ENCODE assay signal across 1 cellular context in the genomic region with DNA sequence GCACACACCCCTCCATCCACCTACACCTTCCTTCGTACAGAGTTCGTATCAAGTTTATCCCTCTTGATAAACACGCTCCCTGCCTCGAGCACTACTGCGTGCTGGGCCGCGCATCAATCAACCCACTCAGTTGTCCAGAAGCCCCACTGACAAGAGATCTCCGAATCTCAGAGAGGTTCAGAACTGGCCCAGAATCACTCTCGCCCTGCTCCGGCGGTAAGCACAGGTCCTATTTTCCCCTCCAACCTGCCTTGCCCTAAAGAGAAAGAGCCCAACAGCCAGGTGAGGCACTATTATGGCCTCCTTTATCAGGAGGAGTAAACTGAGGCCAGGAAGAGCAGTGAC.
TF ChIP-seq lines count a peak whose summit lies in the region.

No MANE protein-coding gene starts in this region.

TF ChIP-seq in liver, 16 proteins besides CTCF, POLR2A, EP300 and RAD21 (continued from another document):
- TF ChIP-seq, protein P1, sequence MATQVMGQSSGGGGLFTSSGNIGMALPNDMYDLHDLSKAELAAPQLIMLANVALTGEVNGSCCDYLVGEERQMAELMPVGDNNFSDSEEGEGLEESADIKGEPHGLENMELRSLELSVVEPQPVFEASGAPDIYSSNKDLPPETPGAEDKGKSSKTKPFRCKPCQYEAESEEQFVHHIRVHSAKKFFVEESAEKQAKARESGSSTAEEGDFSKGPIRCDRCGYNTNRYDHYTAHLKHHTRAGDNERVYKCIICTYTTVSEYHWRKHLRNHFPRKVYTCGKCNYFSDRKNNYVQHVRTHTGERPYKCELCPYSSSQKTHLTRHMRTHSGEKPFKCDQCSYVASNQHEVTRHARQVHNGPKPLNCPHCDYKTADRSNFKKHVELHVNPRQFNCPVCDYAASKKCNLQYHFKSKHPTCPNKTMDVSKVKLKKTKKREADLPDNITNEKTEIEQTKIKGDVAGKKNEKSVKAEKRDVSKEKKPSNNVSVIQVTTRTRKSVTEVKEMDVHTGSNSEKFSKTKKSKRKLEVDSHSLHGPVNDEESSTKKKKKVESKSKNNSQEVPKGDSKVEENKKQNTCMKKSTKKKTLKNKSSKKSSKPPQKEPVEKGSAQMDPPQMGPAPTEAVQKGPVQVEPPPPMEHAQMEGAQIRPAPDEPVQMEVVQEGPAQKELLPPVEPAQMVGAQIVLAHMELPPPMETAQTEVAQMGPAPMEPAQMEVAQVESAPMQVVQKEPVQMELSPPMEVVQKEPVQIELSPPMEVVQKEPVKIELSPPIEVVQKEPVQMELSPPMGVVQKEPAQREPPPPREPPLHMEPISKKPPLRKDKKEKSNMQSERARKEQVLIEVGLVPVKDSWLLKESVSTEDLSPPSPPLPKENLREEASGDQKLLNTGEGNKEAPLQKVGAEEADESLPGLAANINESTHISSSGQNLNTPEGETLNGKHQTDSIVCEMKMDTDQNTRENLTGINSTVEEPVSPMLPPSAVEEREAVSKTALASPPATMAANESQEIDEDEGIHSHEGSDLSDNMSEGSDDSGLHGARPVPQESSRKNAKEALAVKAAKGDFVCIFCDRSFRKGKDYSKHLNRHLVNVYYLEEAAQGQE (IDR thresholded peaks at IDR 0.05): no peak
- TF ChIP-seq GABPA (IDR thresholded peaks at IDR 0.05 in 1 of 2, conservative IDR thresholded peaks at IDR 0.05 in 1 of 2) (no peak), TAF1 (conservative IDR thresholded peaks at IDR 0.05) (no peak), JUND (IDR thresholded peaks at IDR 0.05) (no peak), SP1 (IDR thresholded peaks at IDR 0.05) (no peak), NR2F2 (IDR thresholded peaks at IDR 0.05) (no peak), FOXA2 (IDR thresholded peaks at IDR 0.05) (no peak), HNF4A (conservative IDR thresholded peaks at IDR 0.05) (no peak)
- TF ChIP-seq, protein P2, sequence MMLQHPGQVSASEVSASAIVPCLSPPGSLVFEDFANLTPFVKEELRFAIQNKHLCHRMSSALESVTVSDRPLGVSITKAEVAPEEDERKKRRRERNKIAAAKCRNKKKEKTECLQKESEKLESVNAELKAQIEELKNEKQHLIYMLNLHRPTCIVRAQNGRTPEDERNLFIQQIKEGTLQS (IDR thresholded peaks at IDR 0.05): no peak
- TF ChIP-seq, protein P3, sequence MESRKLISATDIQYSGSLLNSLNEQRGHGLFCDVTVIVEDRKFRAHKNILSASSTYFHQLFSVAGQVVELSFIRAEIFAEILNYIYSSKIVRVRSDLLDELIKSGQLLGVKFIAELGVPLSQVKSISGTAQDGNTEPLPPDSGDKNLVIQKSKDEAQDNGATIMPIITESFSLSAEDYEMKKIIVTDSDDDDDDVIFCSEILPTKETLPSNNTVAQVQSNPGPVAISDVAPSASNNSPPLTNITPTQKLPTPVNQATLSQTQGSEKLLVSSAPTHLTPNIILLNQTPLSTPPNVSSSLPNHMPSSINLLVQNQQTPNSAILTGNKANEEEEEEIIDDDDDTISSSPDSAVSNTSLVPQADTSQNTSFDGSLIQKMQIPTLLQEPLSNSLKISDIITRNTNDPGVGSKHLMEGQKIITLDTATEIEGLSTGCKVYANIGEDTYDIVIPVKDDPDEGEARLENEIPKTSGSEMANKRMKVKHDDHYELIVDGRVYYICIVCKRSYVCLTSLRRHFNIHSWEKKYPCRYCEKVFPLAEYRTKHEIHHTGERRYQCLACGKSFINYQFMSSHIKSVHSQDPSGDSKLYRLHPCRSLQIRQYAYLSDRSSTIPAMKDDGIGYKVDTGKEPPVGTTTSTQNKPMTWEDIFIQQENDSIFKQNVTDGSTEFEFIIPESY (IDR thresholded peaks at IDR 0.05): no peak
- TF ChIP-seq, protein P4, sequence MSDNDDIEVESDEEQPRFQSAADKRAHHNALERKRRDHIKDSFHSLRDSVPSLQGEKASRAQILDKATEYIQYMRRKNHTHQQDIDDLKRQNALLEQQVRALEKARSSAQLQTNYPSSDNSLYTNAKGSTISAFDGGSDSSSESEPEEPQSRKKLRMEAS (IDR thresholded peaks at IDR 0.05): no peak
